In genomic region chr11:47257518-47258316, GRCh38 we compare ENCODE assay signal across 1 cellular context.
A peak's percentile ranks its signal among the peaks of the same experiment; 100 is the strongest.
TF ChIP-seq lines count a peak whose summit lies in the region.

TSS of gene NR1H3 (plus strand) at chr11:47257996. CDS start at chr11:47259217, 1,221 bp downstream.

TF ChIP-seq in K562, 482 proteins besides CTCF, POLR2A, EP300 and RAD21 (continued from another document and continues in another):
- TF ChIP-seq, protein P1, sequence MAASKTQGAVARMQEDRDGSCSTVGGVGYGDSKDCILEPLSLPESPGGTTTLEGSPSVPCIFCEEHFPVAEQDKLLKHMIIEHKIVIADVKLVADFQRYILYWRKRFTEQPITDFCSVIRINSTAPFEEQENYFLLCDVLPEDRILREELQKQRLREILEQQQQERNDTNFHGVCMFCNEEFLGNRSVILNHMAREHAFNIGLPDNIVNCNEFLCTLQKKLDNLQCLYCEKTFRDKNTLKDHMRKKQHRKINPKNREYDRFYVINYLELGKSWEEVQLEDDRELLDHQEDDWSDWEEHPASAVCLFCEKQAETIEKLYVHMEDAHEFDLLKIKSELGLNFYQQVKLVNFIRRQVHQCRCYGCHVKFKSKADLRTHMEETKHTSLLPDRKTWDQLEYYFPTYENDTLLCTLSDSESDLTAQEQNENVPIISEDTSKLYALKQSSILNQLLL (CRISPR knock-in tag; IDR thresholded peaks at IDR 0.05; ENCODE audit: borderline replicate concordance): no peak
- TF ChIP-seq ZFX (CRISPR knock-in tag; IDR thresholded peaks at IDR 0.05) (peak; percentile 45), RAD51 (IDR thresholded peaks at IDR 0.05; ENCODE audit: borderline replicate concordance, low read depth) (no peak), SRSF9 (IDR thresholded peaks at IDR 0.05; ENCODE audit: borderline replicate concordance, low read depth, low read length) (no peak), ZBTB7A (IDR thresholded peaks at IDR 0.05; ENCODE audit: borderline replicate concordance, control insufficient read depth, low read depth, low read length) (peak; percentile 67), LEF1 (IDR thresholded peaks at IDR 0.05) (no peak), SMC3 (conservative IDR thresholded peaks at IDR 0.05; ENCODE audit: insufficient read depth, low read depth, low read length) (peak; percentile 66), FOXK2 (conservative IDR thresholded peaks at IDR 0.05 in 1 of 2, IDR thresholded peaks at IDR 0.05 in 1 of 2; ENCODE audit: low read depth in 2 of 2) (no peak), ZBTB9 (CRISPR knock-in tag; IDR thresholded peaks at IDR 0.05) (no peak), CC2D1A (IDR thresholded peaks at IDR 0.05) (peak; percentile 54; the same call in 1 of the 2 replicates), GABPA (tag; conservative IDR thresholded peaks at IDR 0.05; ENCODE audit: low read depth) (0 out of 2 replicates have a peak, but pooled peaks have one; percentile 22), TSC22D4 (tag; IDR thresholded peaks at IDR 0.05) (no peak), HDGF (IDR thresholded peaks at IDR 0.05) (no peak), CBX2 (IDR thresholded peaks at IDR 0.05; ENCODE audit: insufficient read depth, low read length, poor library complexity, severe bottlenecking) (no peak), ZNF668 (CRISPR knock-in tag; IDR thresholded peaks at IDR 0.05) (no peak), SMAD2 (IDR thresholded peaks at IDR 0.05; ENCODE audit: low read depth, low read length) (no peak), PTRF (tag; IDR thresholded peaks at IDR 0.05) (no peak), JUN (IDR thresholded peaks at IDR 0.05; ENCODE audit: borderline replicate concordance, low read depth, low read length) (0 out of 2 replicates have a peak, but pooled peaks have one; percentile 18), JUN (CRISPR knock-in tag; IDR thresholded peaks at IDR 0.05; ENCODE audit: borderline replicate concordance) (no peak), SUPT5H (IDR thresholded peaks at IDR 0.05) (peak; percentile 29; the same call in 1 of the 2 replicates), MYC (IDR thresholded peaks at IDR 0.05; ENCODE audit: low read depth, low read length) (peak; percentile 57; the same call in 1 of the 2 replicates), MYC (CRISPR knock-in tag; IDR thresholded peaks at IDR 0.05; ENCODE audit: borderline replicate concordance, low read depth) (no peak), SETDB1 (IDR thresholded peaks at IDR 0.05; ENCODE audit: low read length) (no peak), ZNF224 (CRISPR knock-in tag; IDR thresholded peaks at IDR 0.05) (no peak), MCM5 (IDR thresholded peaks at IDR 0.05; ENCODE audit: low read depth) (no peak), MEF2D (tag; conservative IDR thresholded peaks at IDR 0.05; ENCODE audit: low read depth) (no peak), ZC3H4 (CRISPR knock-in tag; IDR thresholded peaks at IDR 0.05; ENCODE audit: borderline replicate concordance) (no peak), CCAR2 (IDR thresholded peaks at IDR 0.05; ENCODE audit: low read depth, low read length) (no peak), ZNF408 (CRISPR knock-in tag; IDR thresholded peaks at IDR 0.05; ENCODE audit: low read depth) (no peak), ARID4B (CRISPR knock-in tag; IDR thresholded peaks at IDR 0.05) (0 out of 2 replicates have a peak, but pooled peaks have one; percentile 26), CEBPZ (IDR thresholded peaks at IDR 0.05; ENCODE audit: borderline replicate concordance, low read depth, low read length) (no peak), HMG20B (CRISPR knock-in tag; IDR thresholded peaks at IDR 0.05) (no peak), HCFC1 (IDR thresholded peaks at IDR 0.05; ENCODE audit: low read depth, low read length) (no peak), DPF2 (IDR thresholded peaks at IDR 0.05) (0 out of 2 replicates have a peak, but pooled peaks have one; percentile 26), CHD1 (IDR thresholded peaks at IDR 0.05; ENCODE audit: low read length) (no peak), TRIM28 (IDR thresholded peaks at IDR 0.05) (0 out of 2 replicates have a peak, but pooled peaks have one; percentile 23), DACH1 (IDR thresholded peaks at IDR 0.05; ENCODE audit: partially characterized antibody) (no peak), KLF10 (CRISPR knock-in tag; IDR thresholded peaks at IDR 0.05) (no peak), ZBED1 (IDR thresholded peaks at IDR 0.05) (no peak)
- TF ChIP-seq, protein P2, sequence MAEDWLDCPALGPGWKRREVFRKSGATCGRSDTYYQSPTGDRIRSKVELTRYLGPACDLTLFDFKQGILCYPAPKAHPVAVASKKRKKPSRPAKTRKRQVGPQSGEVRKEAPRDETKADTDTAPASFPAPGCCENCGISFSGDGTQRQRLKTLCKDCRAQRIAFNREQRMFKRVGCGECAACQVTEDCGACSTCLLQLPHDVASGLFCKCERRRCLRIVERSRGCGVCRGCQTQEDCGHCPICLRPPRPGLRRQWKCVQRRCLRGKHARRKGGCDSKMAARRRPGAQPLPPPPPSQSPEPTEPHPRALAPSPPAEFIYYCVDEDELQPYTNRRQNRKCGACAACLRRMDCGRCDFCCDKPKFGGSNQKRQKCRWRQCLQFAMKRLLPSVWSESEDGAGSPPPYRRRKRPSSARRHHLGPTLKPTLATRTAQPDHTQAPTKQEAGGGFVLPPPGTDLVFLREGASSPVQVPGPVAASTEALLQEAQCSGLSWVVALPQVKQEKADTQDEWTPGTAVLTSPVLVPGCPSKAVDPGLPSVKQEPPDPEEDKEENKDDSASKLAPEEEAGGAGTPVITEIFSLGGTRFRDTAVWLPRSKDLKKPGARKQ (CRISPR knock-in tag; IDR thresholded peaks at IDR 0.05): no peak
- TF ChIP-seq, protein P3, sequence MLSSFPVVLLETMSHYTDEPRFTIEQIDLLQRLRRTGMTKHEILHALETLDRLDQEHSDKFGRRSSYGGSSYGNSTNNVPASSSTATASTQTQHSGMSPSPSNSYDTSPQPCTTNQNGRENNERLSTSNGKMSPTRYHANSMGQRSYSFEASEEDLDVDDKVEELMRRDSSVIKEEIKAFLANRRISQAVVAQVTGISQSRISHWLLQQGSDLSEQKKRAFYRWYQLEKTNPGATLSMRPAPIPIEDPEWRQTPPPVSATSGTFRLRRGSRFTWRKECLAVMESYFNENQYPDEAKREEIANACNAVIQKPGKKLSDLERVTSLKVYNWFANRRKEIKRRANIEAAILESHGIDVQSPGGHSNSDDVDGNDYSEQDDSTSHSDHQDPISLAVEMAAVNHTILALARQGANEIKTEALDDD (IDR thresholded peaks at IDR 0.05): no peak
- TF ChIP-seq, protein P4, sequence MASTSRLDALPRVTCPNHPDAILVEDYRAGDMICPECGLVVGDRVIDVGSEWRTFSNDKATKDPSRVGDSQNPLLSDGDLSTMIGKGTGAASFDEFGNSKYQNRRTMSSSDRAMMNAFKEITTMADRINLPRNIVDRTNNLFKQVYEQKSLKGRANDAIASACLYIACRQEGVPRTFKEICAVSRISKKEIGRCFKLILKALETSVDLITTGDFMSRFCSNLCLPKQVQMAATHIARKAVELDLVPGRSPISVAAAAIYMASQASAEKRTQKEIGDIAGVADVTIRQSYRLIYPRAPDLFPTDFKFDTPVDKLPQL (IDR thresholded peaks at IDR 0.05; ENCODE audit: extremely low read depth, insufficient read length): no peak
- TF ChIP-seq, protein P5, sequence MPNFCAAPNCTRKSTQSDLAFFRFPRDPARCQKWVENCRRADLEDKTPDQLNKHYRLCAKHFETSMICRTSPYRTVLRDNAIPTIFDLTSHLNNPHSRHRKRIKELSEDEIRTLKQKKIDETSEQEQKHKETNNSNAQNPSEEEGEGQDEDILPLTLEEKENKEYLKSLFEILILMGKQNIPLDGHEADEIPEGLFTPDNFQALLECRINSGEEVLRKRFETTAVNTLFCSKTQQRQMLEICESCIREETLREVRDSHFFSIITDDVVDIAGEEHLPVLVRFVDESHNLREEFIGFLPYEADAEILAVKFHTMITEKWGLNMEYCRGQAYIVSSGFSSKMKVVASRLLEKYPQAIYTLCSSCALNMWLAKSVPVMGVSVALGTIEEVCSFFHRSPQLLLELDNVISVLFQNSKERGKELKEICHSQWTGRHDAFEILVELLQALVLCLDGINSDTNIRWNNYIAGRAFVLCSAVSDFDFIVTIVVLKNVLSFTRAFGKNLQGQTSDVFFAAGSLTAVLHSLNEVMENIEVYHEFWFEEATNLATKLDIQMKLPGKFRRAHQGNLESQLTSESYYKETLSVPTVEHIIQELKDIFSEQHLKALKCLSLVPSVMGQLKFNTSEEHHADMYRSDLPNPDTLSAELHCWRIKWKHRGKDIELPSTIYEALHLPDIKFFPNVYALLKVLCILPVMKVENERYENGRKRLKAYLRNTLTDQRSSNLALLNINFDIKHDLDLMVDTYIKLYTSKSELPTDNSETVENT (CRISPR knock-in tag; IDR thresholded peaks at IDR 0.05): no peak
- TF ChIP-seq, protein P6, sequence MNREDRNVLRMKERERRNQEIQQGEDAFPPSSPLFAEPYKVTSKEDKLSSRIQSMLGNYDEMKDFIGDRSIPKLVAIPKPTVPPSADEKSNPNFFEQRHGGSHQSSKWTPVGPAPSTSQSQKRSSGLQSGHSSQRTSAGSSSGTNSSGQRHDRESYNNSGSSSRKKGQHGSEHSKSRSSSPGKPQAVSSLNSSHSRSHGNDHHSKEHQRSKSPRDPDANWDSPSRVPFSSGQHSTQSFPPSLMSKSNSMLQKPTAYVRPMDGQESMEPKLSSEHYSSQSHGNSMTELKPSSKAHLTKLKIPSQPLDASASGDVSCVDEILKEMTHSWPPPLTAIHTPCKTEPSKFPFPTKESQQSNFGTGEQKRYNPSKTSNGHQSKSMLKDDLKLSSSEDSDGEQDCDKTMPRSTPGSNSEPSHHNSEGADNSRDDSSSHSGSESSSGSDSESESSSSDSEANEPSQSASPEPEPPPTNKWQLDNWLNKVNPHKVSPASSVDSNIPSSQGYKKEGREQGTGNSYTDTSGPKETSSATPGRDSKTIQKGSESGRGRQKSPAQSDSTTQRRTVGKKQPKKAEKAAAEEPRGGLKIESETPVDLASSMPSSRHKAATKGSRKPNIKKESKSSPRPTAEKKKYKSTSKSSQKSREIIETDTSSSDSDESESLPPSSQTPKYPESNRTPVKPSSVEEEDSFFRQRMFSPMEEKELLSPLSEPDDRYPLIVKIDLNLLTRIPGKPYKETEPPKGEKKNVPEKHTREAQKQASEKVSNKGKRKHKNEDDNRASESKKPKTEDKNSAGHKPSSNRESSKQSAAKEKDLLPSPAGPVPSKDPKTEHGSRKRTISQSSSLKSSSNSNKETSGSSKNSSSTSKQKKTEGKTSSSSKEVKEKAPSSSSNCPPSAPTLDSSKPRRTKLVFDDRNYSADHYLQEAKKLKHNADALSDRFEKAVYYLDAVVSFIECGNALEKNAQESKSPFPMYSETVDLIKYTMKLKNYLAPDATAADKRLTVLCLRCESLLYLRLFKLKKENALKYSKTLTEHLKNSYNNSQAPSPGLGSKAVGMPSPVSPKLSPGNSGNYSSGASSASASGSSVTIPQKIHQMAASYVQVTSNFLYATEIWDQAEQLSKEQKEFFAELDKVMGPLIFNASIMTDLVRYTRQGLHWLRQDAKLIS (CRISPR knock-in tag; IDR thresholded peaks at IDR 0.05): no peak
